ENCODE assay signal across 8 cellular contexts in the genomic region with DNA sequence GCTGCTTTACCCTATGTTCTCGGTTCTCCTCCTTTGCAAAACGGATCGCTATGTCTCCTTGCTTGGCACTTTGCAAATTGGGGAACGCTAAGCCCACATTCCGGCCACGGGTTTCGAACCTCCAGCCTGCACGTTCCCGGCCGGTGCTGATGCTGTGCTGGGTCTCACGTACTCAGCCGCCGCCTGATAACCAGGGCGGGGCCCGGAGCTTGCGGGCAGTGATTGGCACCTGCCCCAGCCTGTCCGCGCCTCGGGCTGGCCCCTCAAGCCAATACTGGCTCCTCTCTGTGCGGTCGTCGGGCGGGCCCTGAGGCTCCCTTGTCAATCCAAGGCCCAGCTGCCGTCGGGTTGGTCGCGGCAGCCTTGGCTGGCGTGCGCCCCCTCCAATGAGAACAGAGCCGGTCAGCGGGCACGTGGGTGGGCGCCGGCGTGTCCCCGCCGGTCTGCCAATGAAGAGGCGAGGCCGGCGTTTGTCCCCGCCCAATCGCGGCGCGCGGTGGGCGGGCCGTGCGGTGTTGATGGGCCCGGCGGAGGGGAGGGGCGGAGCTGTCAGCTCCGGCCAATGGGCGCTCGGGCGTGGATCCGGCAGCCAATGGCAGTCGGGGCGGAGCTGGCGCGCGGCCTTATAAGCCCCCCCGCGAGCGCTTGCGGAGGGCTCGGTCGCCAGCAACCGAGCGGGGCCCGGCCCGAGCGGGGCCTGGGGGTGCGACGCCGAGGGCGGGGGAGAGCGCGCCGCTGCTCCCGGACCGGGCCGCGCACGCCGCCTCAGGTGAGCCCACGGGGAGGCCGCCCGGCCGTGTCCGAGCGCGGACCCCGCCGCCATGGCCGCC. TPM values are rescaled to one million over a fixed set of nuclear protein-coding genes. Genes with fewer than 3 reads are reported as not detected.
A peak's percentile ranks its signal among the peaks of the same experiment; 100 is the strongest.
DNase-seq lines count a peak whose midpoint lies in the region; ATAC-seq, FAIRE-seq and TF ChIP-seq lines count a peak whose summit lies in the region.

A gene (plus strand): TSS at position 652 of the 830 bp plus-strand sequence. CDS start 63,778 bp downstream, outside the sequence.

- H3K27me3 ChIP-seq in bronchial epithelial cell (ENCODE audit: control insufficient read depth, insufficient read depth, low read length) = no peaks in the 10 kb centered on the region
- no peaks in the 10 kb centered on the region for H3K27me3 ChIP-seq in spleen (replicated peaks in 1 of 7)

- ATAC-seq in GM18907 (IDR thresholded peaks at IDR 0.05; ENCODE audit: unreplicated experiment) = peak; percentile 90
- peak; percentile 91 for ATAC-seq in HG03159 (IDR thresholded peaks at IDR 0.05; ENCODE audit: unreplicated experiment)

- POLR2A ChIA-PET in AG04449 (lab: Yijun Ruan, JAX) = interaction anchor here (0.5 to 2.7 kb wide), 19 partner anchors 9 to 582 kb away, joined by 3 to 14 read pairs (median 4); a partner anchor contains a TSS

- intact Hi-C loops in spleen (cut with DNase I; ENCODE audit: low total_unique reads) = no loop called here

- H3K27ac ChIP-seq in spleen = peak within 1 kb of the TSS; percentile 68 to 90 (median 84)

- peak in 2 of 3 donors; percentile 57 to 89 for TF ChIP-seq POLR2A in spleen (IDR thresholded peaks at IDR 0.05)

- peaks cover 18 to 52% (median 47%) of the 10 kb centered on the region in 6 donors for H3K4me1 ChIP-seq in spleen

- H3K4me3 ChIP-seq in AG04449 (ENCODE audit: low read depth, low read length) = peak within 1 kb of the TSS; percentile 77
- H3K4me3 ChIP-seq in WI38 (ENCODE audit: low read depth, low read length) = peak within 1 kb of the TSS; percentile 86
- peak within 1 kb of the TSS; percentile 64 for H3K4me3 ChIP-seq in bronchial epithelial cell (ENCODE audit: low read depth, low read length)
- peak within 1 kb of the TSS; percentile 44 to 75 (median 56) for H3K4me3 ChIP-seq in spleen

- H3K36me3 ChIP-seq in bronchial epithelial cell (ENCODE audit: control insufficient read depth, insufficient read depth, low read length) (no peaks in the 10 kb centered on the region), spleen (no peaks in the 10 kb centered on the region)

- DNase-seq in AG04449 (ENCODE audit: low read depth, low spot score) (peak; percentile 96), NCI-H2227 treated with DMSO at 0.1 percent for 48 hours (lab: John Stamatoyannopoulos, UW) (peak; percentile 99), bronchial epithelial cell (ENCODE audit: low read depth) (peak; percentile 94), iPS-NIHi7 (ENCODE audit: extremely low spot score) (peak; percentile 100), spleen (peak; percentile 100)

- TF ChIP-seq CTCF in AG04449 (IDR thresholded peaks at IDR 0.05; ENCODE audit: insufficient read depth, low read length, missing control alignments) (no peak), WI38 (IDR thresholded peaks at IDR 0.05; ENCODE audit: low read depth, low read length) (no peak), bronchial epithelial cell (IDR thresholded peaks at IDR 0.05; ENCODE audit: insufficient read depth, low read length, severe bottlenecking) (no peak), spleen (IDR thresholded peaks at IDR 0.05 in 8 of 11, conservative IDR thresholded peaks at IDR 0.05 in 3 of 11) (peak in 2 of 11 experiments; percentile 24 to 45)

- CTCF ChIA-PET in AG04449 (lab: Yijun Ruan, JAX) = interaction anchor here (0.7 to 6.0 kb wide), 6 partner anchors 10 to 178 kb away, joined by 4 to 59 read pairs (median 6); a partner anchor contains a TSS

- WGBS in spleen, 5 donors = 0 to 4% (median 1%) methylated on average over 18 to 96 of the region's 96 CpGs

- no peak for FAIRE-seq in bronchial epithelial cell (lab: Jason Lieb, UNC)

- no peaks in the 10 kb centered on the region for H3K9me3 ChIP-seq in spleen

RNA-seq across cellular contexts. Expression of the gene that starts here (rescaled TPM):
- total RNA-seq in bronchial epithelial cell (12.6 and 12.7 TPM in 2 replicates), spleen (10 to 100 TPM; 37.9 to 80.5 (median 56.6) TPM)
- 10 to 100 TPM; 18.3 to 31.8 (median 22.7) TPM for polyA plus RNA-seq in spleen

Comparison
In these comparisons a context has a peak if more than half of its experiments do, and no peak if none do; other contexts are left out.
1. Peak in every context shown above with its lines: DNase-seq, ATAC-seq, H3K4me3 ChIP-seq and H3K27ac ChIP-seq.